ENCODE assay signal across 12 cellular contexts in the genomic region with DNA sequence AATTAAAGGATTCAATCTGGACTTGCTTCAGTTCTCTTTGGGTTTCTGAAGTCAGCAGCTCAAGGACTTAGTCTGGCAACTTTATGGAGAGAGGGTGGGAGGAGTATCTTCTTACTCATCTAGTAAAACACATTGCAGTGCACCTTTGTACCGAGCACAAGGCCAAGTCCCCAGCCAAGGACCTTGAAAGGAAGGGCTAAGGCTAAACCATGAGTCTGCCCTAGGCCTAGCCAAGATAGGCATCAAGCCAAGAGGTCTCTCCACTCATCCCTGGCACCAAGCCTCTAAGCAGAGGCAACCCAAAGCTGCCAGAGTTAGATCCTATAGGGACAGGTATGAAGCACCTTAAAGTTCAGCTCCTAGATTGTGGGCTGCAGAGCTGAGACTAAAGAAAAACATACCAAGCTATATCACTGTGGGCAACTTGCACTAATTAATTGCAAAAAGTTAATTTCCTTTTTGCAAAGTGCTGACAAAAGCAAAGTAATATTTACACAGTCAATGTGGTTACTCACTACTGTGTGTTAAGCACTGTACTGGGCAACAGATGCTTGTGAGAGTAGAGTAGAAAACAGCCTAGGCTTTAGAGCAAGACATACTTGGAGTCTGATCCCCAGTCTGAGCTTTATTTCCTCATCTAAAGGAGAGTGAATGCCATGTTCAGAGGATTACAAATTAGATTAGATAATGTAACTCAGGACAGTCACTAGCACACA. TPM values are rescaled to one million over a fixed set of nuclear protein-coding genes. Genes with fewer than 3 reads are reported as not detected.
DNase-seq lines count a peak whose midpoint lies in the region; ATAC-seq and TF ChIP-seq lines count a peak whose summit lies in the region.
"Had no signal": no experiment of that assay in that cellular context is flagged by ENCODE, and none has a peak within 500 bp of the region (broad histone marks: within the 10 kb centered on the region; RNA-seq: fewer than 3 reads in every experiment).

No MANE protein-coding gene starts in this region.

- H3K18ac ChIP-seq in mesendoderm (ENCODE audit: low read length), result no peak overlapping the region

- H4K5ac ChIP-seq in mesendoderm (ENCODE audit: low read length), result no peak overlapping the region

- TF ChIP-seq CTCF in BE2C (IDR thresholded peaks at IDR 0.05; ENCODE audit: low read depth, low read length) (no peak), VCaP (conservative IDR thresholded peaks at IDR 0.05) (no peak), right lobe of liver (IDR thresholded peaks at IDR 0.05) (no peak), prostate gland (IDR thresholded peaks at IDR 0.05) (no peak)

- H4K8ac ChIP-seq in mesendoderm (ENCODE audit: low read depth, low read length), result no peak overlapping the region

- no peaks in the 10 kb centered on the region for H3K27me3 ChIP-seq in BE2C
- H3K27me3 ChIP-seq in right lobe of liver, result no peaks in the 10 kb centered on the region
- H3K27me3 ChIP-seq in prostate gland (replicated peaks; ENCODE audit: insufficient read depth), result no peaks in the 10 kb centered on the region
- H3K27me3 ChIP-seq in mesendoderm (ENCODE audit: insufficient read depth, low read length, poor library complexity), result no peaks in the 10 kb centered on the region
- H3K27me3 ChIP-seq: foreskin keratinocyte had no signal

- ATAC-seq in right lobe of liver, result peak; percentile 61 to 75 (median 64)
- no peak for ATAC-seq in GM18517 (IDR thresholded peaks at IDR 0.05; ENCODE audit: unreplicated experiment)
- no peak for ATAC-seq in GM19328 (IDR thresholded peaks at IDR 0.05; ENCODE audit: unreplicated experiment)
- ATAC-seq: foreskin keratinocyte had no signal

- H3K4me3 ChIP-seq in BE2C (ENCODE audit: low read depth, low read length) (no peak overlapping the region), right lobe of liver (no peak overlapping the region), prostate gland (no peak overlapping the region), mesendoderm (ENCODE audit: low read length) (no peak overlapping the region)
- H3K4me3 ChIP-seq: lung had no signal

- H3K9ac ChIP-seq in mesendoderm (ENCODE audit: low read length), result no peak overlapping the region

- intact Hi-C loops in right lobe of liver (cut with DNase I), result no loop called here
- intact Hi-C loops in prostate gland (cut with DNase I), result no loop called here

- H3K23ac ChIP-seq in mesendoderm (ENCODE audit: low read length), result no peak overlapping the region

- no peak overlapping the region for H3K4ac ChIP-seq in mesendoderm (ENCODE audit: low read depth, low read length)

- H2BK120ac ChIP-seq in mesendoderm (ENCODE audit: low read depth, low read length), result no peak overlapping the region

- peak overlapping the region; percentile 3; the same call in 1 of the 2 replicates for H3K27ac ChIP-seq in VCaP
- H3K27ac ChIP-seq in right lobe of liver, result no peak overlapping the region
- no peak overlapping the region for H3K27ac ChIP-seq in prostate gland
- H3K27ac ChIP-seq in mesendoderm (ENCODE audit: low read depth, low read length), result no peak overlapping the region
- H3K27ac ChIP-seq: foreskin keratinocyte had no signal

- H3K4me2 ChIP-seq in mesendoderm (ENCODE audit: low read length), result no peak overlapping the region

- DNase-seq in BE2C (peak; percentile 22), ELR (ENCODE audit: low read depth) (peak; percentile 17), right lobe of liver (peak in 2 of 3 donors; percentile 18 to 56), prostate gland (ENCODE audit: low spot score) (no peak), mesendoderm (no peak)
- DNase-seq: activated CD8-positive, alpha-beta memory T cell treated with anti-CD3 and anti-CD28 coated beads, Interleukin-2, amount 50 U/mL, for 4 hours; foreskin keratinocyte; NCI-H345 had no signal

- TF ChIP-seq POLR2A in right lobe of liver (IDR thresholded peaks at IDR 0.05) (no peak), prostate gland (IDR thresholded peaks at IDR 0.05) (no peak)

- no peak overlapping the region for H2AK5ac ChIP-seq in mesendoderm (ENCODE audit: low read length)

- H2BK5ac ChIP-seq in mesendoderm (ENCODE audit: low read length), result no peak overlapping the region

- no peak overlapping the region for H3K56ac ChIP-seq in mesendoderm (ENCODE audit: low read length)

- no peaks in the 10 kb centered on the region for H3K9me3 ChIP-seq in BE2C
- no peaks in the 10 kb centered on the region for H3K9me3 ChIP-seq in right lobe of liver
- no peaks in the 10 kb centered on the region for H3K9me3 ChIP-seq in prostate gland

- H3K36me3 ChIP-seq in BE2C (peaks cover 62% of the 10 kb centered on the region), right lobe of liver (peaks cover 0 to 21% (median 7%) of the 10 kb centered on the region in 4 donors), prostate gland (no peaks in the 10 kb centered on the region), mesendoderm (ENCODE audit: control insufficient read depth, insufficient read depth, low read length) (peaks cover 10% of the 10 kb centered on the region)

- H3K4me1 ChIP-seq in BE2C (peaks cover 18% of the 10 kb centered on the region), right lobe of liver (peaks cover 0 to 17% (median 5%) of the 10 kb centered on the region in 4 donors), prostate gland (replicated peaks) (no peaks in the 10 kb centered on the region), mesendoderm (ENCODE audit: control insufficient read depth, low read depth, low read length) (no peaks in the 10 kb centered on the region)

- H3K79me1 ChIP-seq in mesendoderm (ENCODE audit: low read length), result peaks cover 4% of the 10 kb centered on the region

- 17% methylated on average over 1 of the region's 1 CpG for WGBS in right lobe of liver (ENCODE audit: insufficient coverage, low coverage, low lambda C conversion rate, missing lambda C conversion rate)
- WGBS in prostate gland, result 9% methylated on average over 1 of the region's 1 CpG
- no CpG with 5 or more reads among the region's 1 CpG for WGBS in mesendoderm (ENCODE audit: extremely low coverage, insufficient coverage, low lambda C conversion rate)

- peaks cover under 1% of the 10 kb centered on the region for H3K79me2 ChIP-seq in mesendoderm (ENCODE audit: control insufficient read depth, insufficient read depth, low read length)

- no peak overlapping the region for H2BK15ac ChIP-seq in mesendoderm (replicated peaks; ENCODE audit: low read depth)

RNA-seq across cellular contexts. Expression of a gene that starts 7.3 kb away (rescaled TPM):
- 441 TPM for polyA plus RNA-seq in BE2C (2012; ENCODE audit: insufficient read depth, insufficient read length, low read depth)
- total RNA-seq in right lobe of liver (100 to 1,000 TPM in 2 of 6 experiments, 10 to 100 TPM in 4; 48.8 to 116 (median 56.0) TPM), prostate gland (100 to 1,000 TPM in 1 of 2 donors, 10 to 100 TPM in 1; 57.0 to 136 TPM)
- 257 TPM for polyA plus RNA-seq in mesendoderm (2013, experiment 1 of 2)
- polyA plus RNA-seq in mesendoderm (2013, experiment 2 of 2), result 257 TPM

RNA-seq across cellular contexts. Expression of a gene that starts 7.4 kb away (rescaled TPM):
- polyA plus RNA-seq in BE2C (2012; ENCODE audit: insufficient read depth, insufficient read length, low read depth), result 9.9 TPM
- 10 to 100 TPM in 2 of 6 experiments, 1 to 10 TPM in 4; 7.4 to 15.4 (median 9.1) TPM for total RNA-seq in right lobe of liver
- total RNA-seq in prostate gland, result 10 to 100 TPM; 15.6 to 28.3 TPM
- 19.3 TPM for polyA plus RNA-seq in mesendoderm (2013, experiment 1 of 2)
- 20.0 TPM for polyA plus RNA-seq in mesendoderm (2013, experiment 2 of 2)

Comparison
In these comparisons a context has a peak if more than half of its experiments do, and no peak if none do; other contexts are left out.
1. DNase-seq: peak in BE2C (single experiment), ELR (single experiment) and right lobe of liver (2 of 3); none in prostate gland (single experiment) and mesendoderm (single experiment).
2. ATAC-seq: peak in right lobe of liver (4 of 4); none in GM18517 (single experiment) and GM19328 (single experiment).